1 cellular context compared by ENCODE assay signal in genomic region chrX:9436812-9437211, GRCh38.
TF ChIP-seq lines count a peak whose summit lies in the region.

No MANE protein-coding gene starts in this region.

TF ChIP-seq in K562, 482 proteins besides CTCF, POLR2A, EP300 and RAD21 (continued from another document):
- TF ChIP-seq CBX8 (IDR thresholded peaks at IDR 0.05; ENCODE audit: borderline replicate concordance, extremely low read depth, low read depth, low read length, poor library complexity, severe bottlenecking) (no peak), NFATC3 (IDR thresholded peaks at IDR 0.05) (no peak)
TF ChIP-seq in K562: peak in this region for 4.
